ENCODE assay signal across 9 cellular contexts in the genomic region with DNA sequence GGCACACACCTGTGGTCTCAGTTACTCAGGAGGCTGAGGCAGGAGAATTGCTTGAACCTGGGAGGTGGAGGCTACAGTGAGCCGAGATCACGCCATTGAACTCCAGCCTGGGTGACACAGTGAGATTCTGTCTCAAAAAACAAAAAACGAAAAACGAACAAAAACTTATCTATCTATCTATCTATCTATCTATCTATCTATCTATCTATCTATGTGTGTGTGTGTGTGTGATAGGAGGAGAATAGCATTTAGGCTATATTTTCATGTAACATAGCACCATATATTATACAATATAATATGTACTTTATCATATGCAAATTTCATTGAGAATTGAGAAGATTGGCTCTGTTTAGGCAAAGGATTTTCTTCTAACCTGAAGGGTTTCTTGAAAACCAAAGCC. TPM values are rescaled to one million over a fixed set of nuclear protein-coding genes. Genes with fewer than 3 reads are reported as not detected.
"Had no signal": no experiment of that assay in that cellular context is flagged by ENCODE, and none has a peak within 500 bp of the region (broad histone marks: within the 10 kb centered on the region; RNA-seq: fewer than 3 reads in every experiment).

No MANE protein-coding gene starts in this region.

RNA-seq across cellular contexts. Expression of a gene that starts 5.3 kb away (rescaled TPM):
- total RNA-seq: LHCN-M2, MCF 10A, NCI-H460, OCI-LY7, PC-9, Right ventricle myocardium inferior, RPMI7951, SJCRH30, SK-MEL-5 had no signal

RNA-seq across cellular contexts. Expression of a gene that starts 8.7 kb away (rescaled TPM):
- total RNA-seq: NCI-H460, OCI-LY7, SK-MEL-5 had no signal

RNA-seq across cellular contexts. Expression of a gene that starts 57.4 kb away (rescaled TPM):
- total RNA-seq: MCF 10A, OCI-LY7, Right ventricle myocardium inferior, SK-MEL-5 had no signal
